In genomic region chr3:23749589-23749988, GRCh38 we compare ENCODE assay signal across 20 cellular contexts. TPM values are rescaled to one million over a fixed set of nuclear protein-coding genes. Genes with fewer than 3 reads are reported as not detected.
A peak's percentile ranks its signal among the peaks of the same experiment; 100 is the strongest.
DNase-seq lines count a peak whose midpoint lies in the region; ATAC-seq and TF ChIP-seq lines count a peak whose summit lies in the region.
"Had no signal": no experiment of that assay in that cellular context is flagged by ENCODE, and none has a peak within 500 bp of the region (broad histone marks: within the 10 kb centered on the region; RNA-seq: fewer than 3 reads in every experiment).

No MANE protein-coding gene starts in this region.

- no peaks in the 10 kb centered on the region for H3K27me3 ChIP-seq in left ventricle myocardium inferior (ENCODE audit: low read depth)
- H3K27me3 ChIP-seq in trophoblast cell (ENCODE audit: insufficient read depth, low read length), result no peaks in the 10 kb centered on the region
- H3K27me3 ChIP-seq: BLaER1, SJCRH30 had no signal

- no peak overlapping the region for H2BK5ac ChIP-seq in trophoblast cell (ENCODE audit: low read depth, low read length, poor library complexity)

- no peak overlapping the region for H3K9ac ChIP-seq in trophoblast cell (ENCODE audit: low read length)
- H3K9ac ChIP-seq: BLaER1 had no signal

- H4K91ac ChIP-seq in trophoblast cell (ENCODE audit: low read depth, low read length), result peak overlapping the region; percentile 37

- no peak overlapping the region for H3K4me2 ChIP-seq in trophoblast cell (ENCODE audit: low read length)
- H3K4me2 ChIP-seq: BLaER1 had no signal

- H3K4me1 ChIP-seq in left ventricle myocardium inferior, result peaks cover 41% of the 10 kb centered on the region
- peaks cover 14% of the 10 kb centered on the region in 2 experiments for H3K4me1 ChIP-seq in trophoblast cell (ENCODE audit: control insufficient read depth in 1 of 2, insufficient read depth in 2 of 2, low read length in 2 of 2)
- H3K4me1 ChIP-seq: SJCRH30 had no signal

- H2BK12ac ChIP-seq in trophoblast cell (ENCODE audit: low read length), result no peak overlapping the region

- DNase-seq in Right ventricle myocardium superior (no peak), left ventricle myocardium inferior (no peak), CD1c-positive myeloid dendritic cell (ENCODE audit: extremely low spot score) (peak; percentile 29), RPMI8226 (peak; percentile 60), trophoblast cell (peak in 1 of 2 donors; percentile 6), NCI-H526 treated with DMSO at 0.1 percent for 48 hours (lab: John Stamatoyannopoulos, UW) (no peak), activated T-cell treated with anti-CD3 and anti-CD28 coated beads for 4 hours (no peak)
- DNase-seq: ACHN, EL, GF-D8, MM.1S, NCI-H1092, NCI-H1436, NCI-H1930, NCI-H226, PC-3, SJCRH30, T-helper 1 cell had no signal

- no peak for TF ChIP-seq CTCF in left ventricle myocardium inferior (IDR thresholded peaks at IDR 0.05; ENCODE audit: borderline replicate concordance)

- no peak overlapping the region for H2BK120ac ChIP-seq in trophoblast cell (ENCODE audit: insufficient read depth, low read length, poor library complexity)

- H3K79me1 ChIP-seq in trophoblast cell (ENCODE audit: low read length), result peaks cover 13% of the 10 kb centered on the region

- H3K23ac ChIP-seq in trophoblast cell (ENCODE audit: low read length), result no peak overlapping the region

- H3K4me3 ChIP-seq in left ventricle myocardium inferior (no peak overlapping the region), trophoblast cell (ENCODE audit: low read depth, low read length) (no peak overlapping the region)
- H3K4me3 ChIP-seq: BLaER1, SJCRH30 had no signal

- H4K8ac ChIP-seq in trophoblast cell (ENCODE audit: low read depth, low read length), result no peak overlapping the region

- no peaks in the 10 kb centered on the region for H3K9me3 ChIP-seq in left ventricle myocardium inferior (replicated peaks)
- H3K9me3 ChIP-seq in trophoblast cell (ENCODE audit: insufficient read depth, low read depth, low read length), result no peaks in the 10 kb centered on the region
- H3K9me3 ChIP-seq: BLaER1, SJCRH30 had no signal

- peak overlapping the region; percentile 62 for H2AK5ac ChIP-seq in trophoblast cell (ENCODE audit: low read length)

- WGBS in trophoblast cell (ENCODE audit: extremely low coverage, insufficient coverage, insufficient read length), result no CpG with 5 or more reads among the region's 6 CpGs

- no peak overlapping the region for H3K14ac ChIP-seq in trophoblast cell (ENCODE audit: low read length)

- H4K12ac ChIP-seq in trophoblast cell (ENCODE audit: low read depth, low read length), result no peak overlapping the region

- H3K18ac ChIP-seq in trophoblast cell (ENCODE audit: low read length), result no peak overlapping the region

- H3K79me2 ChIP-seq in trophoblast cell (ENCODE audit: control insufficient read depth, insufficient read depth, low read length, poor library complexity), result no peaks in the 10 kb centered on the region

- H3K36me3 ChIP-seq in left ventricle myocardium inferior (no peaks in the 10 kb centered on the region), trophoblast cell (ENCODE audit: control insufficient read depth in 1 of 2, insufficient read depth in 2 of 2, low read length in 2 of 2) (no peaks in the 10 kb centered on the region)
- H3K36me3 ChIP-seq: BLaER1, SJCRH30 had no signal

- H3K4ac ChIP-seq in trophoblast cell (ENCODE audit: low read depth, low read length), result no peak overlapping the region

- no peak overlapping the region for H3K27ac ChIP-seq in left ventricle myocardium inferior (replicated peaks)
- H3K27ac ChIP-seq in trophoblast cell (ENCODE audit: low read depth, low read length), result no peak overlapping the region
- H3K27ac ChIP-seq: BLaER1, SJCRH30 had no signal

- ATAC-seq in Right ventricle myocardium superior (ENCODE audit: poor library complexity) (peak; percentile 42), HG02870 (IDR thresholded peaks at IDR 0.05; ENCODE audit: unreplicated experiment) (no peak)
- ATAC-seq: PC-3 had no signal

- H2AFZ ChIP-seq in trophoblast cell (ENCODE audit: insufficient read depth, low read length, poor library complexity), result no peak overlapping the region

- intact Hi-C loops in Right ventricle myocardium superior (cut with DNase I), result no loop called here
- intact Hi-C loops in left ventricle myocardium inferior (cut with micrococcal nuclease), result no loop called here

RNA-seq across cellular contexts. Expression of gene UBE2E1, which starts 56.2 kb away (rescaled TPM):
- 69.9 TPM for total RNA-seq in Right ventricle myocardium superior
- 65.0 TPM for total RNA-seq in left ventricle myocardium inferior
- polyA plus RNA-seq in trophoblast cell (2013), result 130 and 138 TPM in 2 replicates

Comparison
In these comparisons a context has a peak if more than half of its experiments do, and no peak if none do; other contexts are left out.
1. DNase-seq: peak in CD1c-positive myeloid dendritic cell (single experiment) and RPMI8226 (single experiment); none in Right ventricle myocardium superior (single experiment), left ventricle myocardium inferior (single experiment), NCI-H526 treated with DMSO at 0.1 percent for 48 hours (single experiment) and activated T-cell treated with anti-CD3 and anti-CD28 coated beads for 4 hours (single experiment).